7 cellular contexts compared by ENCODE assay signal in genomic region chr6:152642578-152643375, GRCh38. TPM values are rescaled to one million over a fixed set of nuclear protein-coding genes. Genes with fewer than 3 reads are reported as not detected.
A peak's percentile ranks its signal among the peaks of the same experiment; 100 is the strongest.
DNase-seq lines count a peak whose midpoint lies in the region; ATAC-seq and TF ChIP-seq lines count a peak whose summit lies in the region.

No MANE protein-coding gene starts in this region.

- H3K27me3 ChIP-seq in RWPE2 (ENCODE audit: insufficient read depth, poor library complexity, severe bottlenecking) = no peaks in the 10 kb centered on the region

- DNase-seq in G401 (ENCODE audit: low spot score) = peak; percentile 87
- peak; percentile 52 for DNase-seq in RWPE2 (ENCODE audit: low spot score)
- peak; percentile 34 to 65 for DNase-seq in dermis microvascular lymphatic vessel endothelial cell (ENCODE audit: low read depth in 2 of 2)
- peak; percentile 57 for DNase-seq in medulla oblongata (ENCODE audit: extremely low spot score)
- no peak for DNase-seq in dedifferentiated amniotic fluid mesenchymal stem cell (ENCODE audit: extremely low spot score)

- ATAC-seq in GM19395 (IDR thresholded peaks at IDR 0.05; ENCODE audit: unreplicated experiment) (peak; percentile 88), HG03469 (IDR thresholded peaks at IDR 0.05; ENCODE audit: unreplicated experiment) (peak; percentile 96), RWPE2 (ENCODE audit: low read depth) (peak; percentile 95)

- in situ Hi-C loops in G401 (cut with HindIII; ENCODE audit: low sequenced_read_pairs) = no loop called here

- H3K9me3 ChIP-seq in RWPE2 (ENCODE audit: severe bottlenecking) = no peaks in the 10 kb centered on the region

- no peak overlapping the region for H3K27ac ChIP-seq in RWPE2 (ENCODE audit: poor library complexity, severe bottlenecking)

- H3K4me3 ChIP-seq in RWPE2 (ENCODE audit: severe bottlenecking) = no peak overlapping the region

- no peaks in the 10 kb centered on the region for H3K36me3 ChIP-seq in RWPE2 (ENCODE audit: low read depth)

- no peaks in the 10 kb centered on the region for H3K4me1 ChIP-seq in RWPE2 (ENCODE audit: insufficient read depth, poor library complexity, severe bottlenecking)

- TF ChIP-seq CTCF in RWPE2 (IDR thresholded peaks at IDR 0.05; ENCODE audit: poor library complexity, severe bottlenecking) = peak; percentile 76

RNA-seq across cellular contexts. Expression of gene SYNE1, which starts 5.6 kb away (rescaled TPM):
- 0.85 and 17.0 TPM in 2 replicates for total RNA-seq in G401 (2014; rRNA removed; shearing (Covaris generic))
- 41.3 and 62.8 TPM in 2 replicates for total RNA-seq in dermis microvascular lymphatic vessel endothelial cell

RNA-seq across cellular contexts. Expression of gene MYCT1, which starts 54.9 kb away (rescaled TPM):
- total RNA-seq in G401 (2014; rRNA removed; shearing (Covaris generic)) = not detected in 2 replicates
- total RNA-seq in dermis microvascular lymphatic vessel endothelial cell = 120 and 209 TPM in 2 replicates

Comparison
In these comparisons a context has a peak if more than half of its experiments do, and no peak if none do; other contexts are left out.
1. RNA of gene MYCT1, which starts 54.9 kb away (total RNA-seq): 120 to 209 TPM in dermis microvascular lymphatic vessel endothelial cell; not detected in G401; every median in the first group is over 100 times any median in the second.
2. Peak in every context shown above with its lines, with median percentiles within 50 percentile points of each other: ATAC-seq.